In the genomic region with DNA sequence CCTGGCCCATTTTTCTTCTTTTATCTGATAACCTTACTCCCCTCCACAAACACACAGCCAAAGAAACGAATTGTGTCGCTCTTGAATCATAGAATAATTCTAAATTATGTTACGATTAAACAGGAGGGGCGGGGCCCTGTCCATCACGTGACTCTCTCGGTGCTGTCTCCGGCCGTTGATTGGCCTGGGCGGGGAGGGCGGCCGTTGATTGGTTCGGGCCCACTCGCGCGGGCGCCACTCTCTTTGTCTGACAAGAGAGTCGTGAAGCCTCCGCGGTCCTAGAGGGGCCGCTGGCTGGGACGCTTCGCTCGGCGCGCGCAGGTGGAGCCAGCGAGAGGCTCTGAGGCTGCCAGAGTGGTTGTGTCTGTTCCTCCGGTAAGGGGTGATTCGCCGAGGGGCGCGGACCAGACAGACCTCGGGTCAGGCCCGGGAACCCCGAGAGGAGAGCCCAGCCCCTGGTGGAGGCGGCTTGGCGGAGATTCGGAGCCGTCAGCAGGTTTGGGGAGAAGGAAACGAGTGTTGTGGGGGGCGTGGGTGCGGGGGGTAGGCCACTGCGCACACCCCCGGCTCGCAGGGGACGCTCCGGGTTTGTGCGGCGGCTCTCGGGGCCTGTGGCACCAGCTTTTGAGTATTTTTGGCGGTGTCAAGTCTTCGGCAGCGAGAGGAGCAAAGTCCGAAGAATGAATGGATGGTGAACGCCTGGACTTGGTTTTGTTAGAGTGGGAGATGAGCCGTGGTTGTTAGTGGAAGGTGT, we compare ENCODE assay signal across 1 cellular context.
TF ChIP-seq lines count a peak whose summit lies in the region.

A gene (plus strand): TSS at position 330 of the 754 bp plus-strand sequence. CDS start 3,567 bp downstream, outside the sequence.

TF ChIP-seq in HEK293, 187 proteins besides CTCF, POLR2A, EP300 and RAD21 (continued from another document and continues in another):
- 0 out of 2 replicates have a peak, but pooled peaks have one; percentile 65 for TF ChIP-seq REPIN1 (tag by site-specific recombination; IDR thresholded peaks at IDR 0.05; ENCODE audit: low read depth)
- TF ChIP-seq ZNF10 (tag by site-specific recombination; IDR thresholded peaks at IDR 0.05), result peak; percentile 29; the same call in 1 of the 2 replicates
- TF ChIP-seq, protein P1, sequence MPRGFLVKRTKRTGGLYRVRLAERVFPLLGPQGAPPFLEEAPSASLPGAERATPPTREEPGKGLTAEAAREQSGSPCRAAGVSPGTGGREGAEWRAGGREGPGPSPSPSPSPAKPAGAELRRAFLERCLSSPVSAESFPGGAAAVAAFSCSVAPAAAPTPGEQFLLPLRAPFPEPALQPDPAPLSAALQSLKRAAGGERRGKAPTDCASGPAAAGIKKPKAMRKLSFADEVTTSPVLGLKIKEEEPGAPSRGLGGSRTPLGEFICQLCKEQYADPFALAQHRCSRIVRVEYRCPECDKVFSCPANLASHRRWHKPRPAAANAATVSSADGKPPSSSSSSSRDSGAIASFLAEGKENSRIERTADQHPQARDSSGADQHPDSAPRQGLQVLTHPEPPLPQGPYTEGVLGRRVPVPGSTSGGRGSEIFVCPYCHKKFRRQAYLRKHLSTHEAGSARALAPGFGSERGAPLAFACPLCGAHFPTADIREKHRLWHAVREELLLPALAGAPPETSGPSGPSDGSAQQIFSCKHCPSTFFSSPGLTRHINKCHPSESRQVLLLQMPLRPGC (tag by site-specific recombination; IDR thresholded peaks at IDR 0.05), result peak; percentile 47; the same call in 1 of the 2 replicates
- TF ChIP-seq ZNF654 (tag by site-specific recombination; IDR thresholded peaks at IDR 0.05; ENCODE audit: low read depth), result no peak
- TF ChIP-seq SCRT1 (tag by site-specific recombination; IDR thresholded peaks at IDR 0.05; ENCODE audit: borderline replicate concordance), result no peak
- TF ChIP-seq, protein P2, sequence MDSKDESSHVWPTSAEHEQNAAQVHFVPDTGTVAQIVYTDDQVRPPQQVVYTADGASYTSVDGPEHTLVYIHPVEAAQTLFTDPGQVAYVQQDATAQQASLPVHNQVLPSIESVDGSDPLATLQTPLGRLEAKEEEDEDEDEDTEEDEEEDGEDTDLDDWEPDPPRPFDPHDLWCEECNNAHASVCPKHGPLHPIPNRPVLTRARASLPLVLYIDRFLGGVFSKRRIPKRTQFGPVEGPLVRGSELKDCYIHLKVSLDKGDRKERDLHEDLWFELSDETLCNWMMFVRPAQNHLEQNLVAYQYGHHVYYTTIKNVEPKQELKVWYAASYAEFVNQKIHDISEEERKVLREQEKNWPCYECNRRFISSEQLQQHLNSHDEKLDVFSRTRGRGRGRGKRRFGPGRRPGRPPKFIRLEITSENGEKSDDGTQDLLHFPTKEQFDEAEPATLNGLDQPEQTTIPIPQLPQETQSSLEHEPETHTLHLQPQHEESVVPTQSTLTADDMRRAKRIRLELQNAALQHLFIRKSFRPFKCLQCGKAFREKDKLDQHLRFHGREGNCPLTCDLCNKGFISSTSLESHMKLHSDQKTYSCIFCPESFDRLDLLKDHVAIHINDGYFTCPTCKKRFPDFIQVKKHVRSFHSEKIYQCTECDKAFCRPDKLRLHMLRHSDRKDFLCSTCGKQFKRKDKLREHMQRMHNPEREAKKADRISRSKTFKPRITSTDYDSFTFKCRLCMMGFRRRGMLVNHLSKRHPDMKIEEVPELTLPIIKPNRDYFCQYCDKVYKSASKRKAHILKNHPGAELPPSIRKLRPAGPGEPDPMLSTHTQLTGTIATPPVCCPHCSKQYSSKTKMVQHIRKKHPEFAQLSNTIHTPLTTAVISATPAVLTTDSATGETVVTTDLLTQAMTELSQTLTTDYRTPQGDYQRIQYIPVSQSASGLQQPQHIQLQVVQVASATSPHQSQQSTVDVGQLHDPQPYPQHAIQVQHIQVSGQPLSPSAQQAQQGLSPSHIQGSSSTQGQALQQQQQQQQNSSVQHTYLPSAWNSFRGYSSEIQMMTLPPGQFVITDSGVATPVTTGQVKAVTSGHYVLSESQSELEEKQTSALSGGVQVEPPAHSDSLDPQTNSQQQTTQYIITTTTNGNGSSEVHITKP (tag by site-specific recombination; IDR thresholded peaks at IDR 0.05), result peak; percentile 86
- TF ChIP-seq ZFP3 (tag by site-specific recombination; IDR thresholded peaks at IDR 0.05; ENCODE audit: low read depth), result no peak
- TF ChIP-seq, protein P3, sequence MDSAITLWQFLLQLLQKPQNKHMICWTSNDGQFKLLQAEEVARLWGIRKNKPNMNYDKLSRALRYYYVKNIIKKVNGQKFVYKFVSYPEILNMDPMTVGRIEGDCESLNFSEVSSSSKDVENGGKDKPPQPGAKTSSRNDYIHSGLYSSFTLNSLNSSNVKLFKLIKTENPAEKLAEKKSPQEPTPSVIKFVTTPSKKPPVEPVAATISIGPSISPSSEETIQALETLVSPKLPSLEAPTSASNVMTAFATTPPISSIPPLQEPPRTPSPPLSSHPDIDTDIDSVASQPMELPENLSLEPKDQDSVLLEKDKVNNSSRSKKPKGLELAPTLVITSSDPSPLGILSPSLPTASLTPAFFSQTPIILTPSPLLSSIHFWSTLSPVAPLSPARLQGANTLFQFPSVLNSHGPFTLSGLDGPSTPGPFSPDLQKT (IDR thresholded peaks at IDR 0.05; ENCODE audit: borderline replicate concordance, low read depth, low read length), result no peak
- no peak for TF ChIP-seq ZNF121 (tag by site-specific recombination; IDR thresholded peaks at IDR 0.05)
- no peak for TF ChIP-seq GLI4 (tag by site-specific recombination; IDR thresholded peaks at IDR 0.05)
- TF ChIP-seq, protein P4, sequence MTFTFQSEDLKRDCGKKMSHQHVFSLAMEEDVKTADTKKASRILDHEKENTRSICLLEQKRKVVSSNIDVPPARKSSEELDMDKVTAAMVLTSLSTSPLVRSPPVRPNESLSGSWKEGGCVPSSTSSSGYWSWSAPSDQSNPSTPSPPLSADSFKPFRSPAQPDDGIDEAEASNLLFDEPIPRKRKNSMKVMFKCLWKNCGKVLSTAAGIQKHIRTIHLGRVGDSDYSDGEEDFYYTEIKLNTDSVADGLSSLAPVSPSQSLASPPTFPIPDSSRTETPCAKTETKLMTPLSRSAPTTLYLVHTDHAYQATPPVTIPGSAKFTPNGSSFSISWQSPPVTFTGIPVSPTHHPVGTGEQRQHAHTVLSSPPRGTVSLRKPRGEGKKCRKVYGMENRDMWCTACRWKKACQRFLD (tag by site-specific recombination; IDR thresholded peaks at IDR 0.05), result no peak
- TF ChIP-seq ZNF776 (tag by site-specific recombination; IDR thresholded peaks at IDR 0.05; ENCODE audit: borderline replicate concordance), result no peak
- peak; percentile 93 for TF ChIP-seq KLF16 (tag by site-specific recombination; IDR thresholded peaks at IDR 0.05)
- TF ChIP-seq ZNF114 (tag by site-specific recombination; IDR thresholded peaks at IDR 0.05), result no peak
- TF ChIP-seq, protein P5, sequence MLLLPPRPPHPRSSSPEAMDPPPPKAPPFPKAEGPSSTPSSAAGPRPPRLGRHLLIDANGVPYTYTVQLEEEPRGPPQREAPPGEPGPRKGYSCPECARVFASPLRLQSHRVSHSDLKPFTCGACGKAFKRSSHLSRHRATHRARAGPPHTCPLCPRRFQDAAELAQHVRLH (tag by site-specific recombination; IDR thresholded peaks at IDR 0.05), result 0 out of 2 replicates have a peak, but pooled peaks have one; percentile 25
- no peak for TF ChIP-seq ZNF548 (tag by site-specific recombination; IDR thresholded peaks at IDR 0.05)
- TF ChIP-seq, protein P6, sequence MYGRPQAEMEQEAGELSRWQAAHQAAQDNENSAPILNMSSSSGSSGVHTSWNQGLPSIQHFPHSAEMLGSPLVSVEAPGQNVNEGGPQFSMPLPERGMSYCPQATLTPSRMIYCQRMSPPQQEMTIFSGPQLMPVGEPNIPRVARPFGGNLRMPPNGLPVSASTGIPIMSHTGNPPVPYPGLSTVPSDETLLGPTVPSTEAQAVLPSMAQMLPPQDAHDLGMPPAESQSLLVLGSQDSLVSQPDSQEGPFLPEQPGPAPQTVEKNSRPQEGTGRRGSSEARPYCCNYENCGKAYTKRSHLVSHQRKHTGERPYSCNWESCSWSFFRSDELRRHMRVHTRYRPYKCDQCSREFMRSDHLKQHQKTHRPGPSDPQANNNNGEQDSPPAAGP (tag by site-specific recombination; IDR thresholded peaks at IDR 0.05), result peak; percentile 60; the same call in 1 of the 2 replicates
- TF ChIP-seq ZSCAN16 (tag by site-specific recombination; IDR thresholded peaks at IDR 0.05), result 0 out of 2 replicates have a peak, but pooled peaks have one; percentile 66
- peak; percentile 68; the same call in 1 of the 2 replicates for TF ChIP-seq ZNF239 (tag by site-specific recombination; IDR thresholded peaks at IDR 0.05)
- peak; percentile 55; the same call in 1 of the 2 replicates for TF ChIP-seq YY1 (tag by site-specific recombination; IDR thresholded peaks at IDR 0.05)
- TF ChIP-seq GLIS2 (tag by site-specific recombination; IDR thresholded peaks at IDR 0.05), result peak; percentile 99
- no peak for TF ChIP-seq ZNF701 (tag by site-specific recombination; IDR thresholded peaks at IDR 0.05)
- peak; percentile 7; the same call in 1 of the 2 replicates for TF ChIP-seq WT1 (tag by site-specific recombination; IDR thresholded peaks at IDR 0.05)
- no peak for TF ChIP-seq SALL2 (tag by site-specific recombination; IDR thresholded peaks at IDR 0.05; ENCODE audit: borderline replicate concordance)
- TF ChIP-seq ZNF48 (tag by site-specific recombination; IDR thresholded peaks at IDR 0.05), result no peak
- 0 out of 2 replicates have a peak, but pooled peaks have one; percentile 59 for TF ChIP-seq KLF10 (tag by site-specific recombination; IDR thresholded peaks at IDR 0.05)
- TF ChIP-seq KLF9 (tag by site-specific recombination; IDR thresholded peaks at IDR 0.05; ENCODE audit: low read depth), result peak; percentile 96
- TF ChIP-seq ZNF146 (tag by site-specific recombination; IDR thresholded peaks at IDR 0.05), result no peak
- TF ChIP-seq HOXD13 (CRISPR knock-in tag; IDR thresholded peaks at IDR 0.05; ENCODE audit: borderline replicate concordance), result no peak
- TF ChIP-seq ZNF366 (tag by site-specific recombination; conservative IDR thresholded peaks at IDR 0.05), result peak; percentile 14; the same call in 1 of the 2 replicates
- TF ChIP-seq, protein P7, sequence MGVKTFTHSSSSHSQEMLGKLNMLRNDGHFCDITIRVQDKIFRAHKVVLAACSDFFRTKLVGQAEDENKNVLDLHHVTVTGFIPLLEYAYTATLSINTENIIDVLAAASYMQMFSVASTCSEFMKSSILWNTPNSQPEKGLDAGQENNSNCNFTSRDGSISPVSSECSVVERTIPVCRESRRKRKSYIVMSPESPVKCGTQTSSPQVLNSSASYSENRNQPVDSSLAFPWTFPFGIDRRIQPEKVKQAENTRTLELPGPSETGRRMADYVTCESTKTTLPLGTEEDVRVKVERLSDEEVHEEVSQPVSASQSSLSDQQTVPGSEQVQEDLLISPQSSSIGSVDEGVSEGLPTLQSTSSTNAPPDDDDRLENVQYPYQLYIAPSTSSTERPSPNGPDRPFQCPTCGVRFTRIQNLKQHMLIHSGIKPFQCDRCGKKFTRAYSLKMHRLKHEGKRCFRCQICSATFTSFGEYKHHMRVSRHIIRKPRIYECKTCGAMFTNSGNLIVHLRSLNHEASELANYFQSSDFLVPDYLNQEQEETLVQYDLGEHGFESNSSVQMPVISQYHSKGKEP (tag by site-specific recombination; IDR thresholded peaks at IDR 0.05), result no peak
- TF ChIP-seq BCL11A (tag by site-specific recombination; IDR thresholded peaks at IDR 0.05; ENCODE audit: low read depth), result no peak
- no peak for TF ChIP-seq ZNF16 (tag by site-specific recombination; IDR thresholded peaks at IDR 0.05; ENCODE audit: low read depth)
- TF ChIP-seq, protein P8, sequence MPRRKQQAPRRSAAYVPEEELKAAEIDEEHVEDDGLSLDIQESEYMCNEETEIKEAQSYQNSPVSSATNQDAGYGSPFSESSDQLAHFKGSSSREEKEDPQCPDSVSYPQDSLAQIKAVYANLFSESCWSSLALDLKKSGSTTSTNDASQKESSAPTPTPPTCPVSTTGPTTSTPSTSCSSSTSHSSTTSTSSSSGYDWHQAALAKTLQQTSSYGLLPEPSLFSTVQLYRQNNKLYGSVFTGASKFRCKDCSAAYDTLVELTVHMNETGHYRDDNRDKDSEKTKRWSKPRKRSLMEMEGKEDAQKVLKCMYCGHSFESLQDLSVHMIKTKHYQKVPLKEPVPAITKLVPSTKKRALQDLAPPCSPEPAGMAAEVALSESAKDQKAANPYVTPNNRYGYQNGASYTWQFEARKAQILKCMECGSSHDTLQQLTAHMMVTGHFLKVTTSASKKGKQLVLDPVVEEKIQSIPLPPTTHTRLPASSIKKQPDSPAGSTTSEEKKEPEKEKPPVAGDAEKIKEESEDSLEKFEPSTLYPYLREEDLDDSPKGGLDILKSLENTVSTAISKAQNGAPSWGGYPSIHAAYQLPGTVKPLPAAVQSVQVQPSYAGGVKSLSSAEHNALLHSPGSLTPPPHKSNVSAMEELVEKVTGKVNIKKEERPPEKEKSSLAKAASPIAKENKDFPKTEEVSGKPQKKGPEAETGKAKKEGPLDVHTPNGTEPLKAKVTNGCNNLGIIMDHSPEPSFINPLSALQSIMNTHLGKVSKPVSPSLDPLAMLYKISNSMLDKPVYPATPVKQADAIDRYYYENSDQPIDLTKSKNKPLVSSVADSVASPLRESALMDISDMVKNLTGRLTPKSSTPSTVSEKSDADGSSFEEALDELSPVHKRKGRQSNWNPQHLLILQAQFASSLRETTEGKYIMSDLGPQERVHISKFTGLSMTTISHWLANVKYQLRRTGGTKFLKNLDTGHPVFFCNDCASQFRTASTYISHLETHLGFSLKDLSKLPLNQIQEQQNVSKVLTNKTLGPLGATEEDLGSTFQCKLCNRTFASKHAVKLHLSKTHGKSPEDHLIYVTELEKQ (tag by site-specific recombination; IDR thresholded peaks at IDR 0.05; ENCODE audit: borderline replicate concordance), result 0 out of 2 replicates have a peak, but pooled peaks have one; percentile 26
- TF ChIP-seq, protein P9, sequence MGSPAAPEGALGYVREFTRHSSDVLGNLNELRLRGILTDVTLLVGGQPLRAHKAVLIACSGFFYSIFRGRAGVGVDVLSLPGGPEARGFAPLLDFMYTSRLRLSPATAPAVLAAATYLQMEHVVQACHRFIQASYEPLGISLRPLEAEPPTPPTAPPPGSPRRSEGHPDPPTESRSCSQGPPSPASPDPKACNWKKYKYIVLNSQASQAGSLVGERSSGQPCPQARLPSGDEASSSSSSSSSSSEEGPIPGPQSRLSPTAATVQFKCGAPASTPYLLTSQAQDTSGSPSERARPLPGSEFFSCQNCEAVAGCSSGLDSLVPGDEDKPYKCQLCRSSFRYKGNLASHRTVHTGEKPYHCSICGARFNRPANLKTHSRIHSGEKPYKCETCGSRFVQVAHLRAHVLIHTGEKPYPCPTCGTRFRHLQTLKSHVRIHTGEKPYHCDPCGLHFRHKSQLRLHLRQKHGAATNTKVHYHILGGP (tag by site-specific recombination; IDR thresholded peaks at IDR 0.05), result no peak
- TF ChIP-seq, protein P10, sequence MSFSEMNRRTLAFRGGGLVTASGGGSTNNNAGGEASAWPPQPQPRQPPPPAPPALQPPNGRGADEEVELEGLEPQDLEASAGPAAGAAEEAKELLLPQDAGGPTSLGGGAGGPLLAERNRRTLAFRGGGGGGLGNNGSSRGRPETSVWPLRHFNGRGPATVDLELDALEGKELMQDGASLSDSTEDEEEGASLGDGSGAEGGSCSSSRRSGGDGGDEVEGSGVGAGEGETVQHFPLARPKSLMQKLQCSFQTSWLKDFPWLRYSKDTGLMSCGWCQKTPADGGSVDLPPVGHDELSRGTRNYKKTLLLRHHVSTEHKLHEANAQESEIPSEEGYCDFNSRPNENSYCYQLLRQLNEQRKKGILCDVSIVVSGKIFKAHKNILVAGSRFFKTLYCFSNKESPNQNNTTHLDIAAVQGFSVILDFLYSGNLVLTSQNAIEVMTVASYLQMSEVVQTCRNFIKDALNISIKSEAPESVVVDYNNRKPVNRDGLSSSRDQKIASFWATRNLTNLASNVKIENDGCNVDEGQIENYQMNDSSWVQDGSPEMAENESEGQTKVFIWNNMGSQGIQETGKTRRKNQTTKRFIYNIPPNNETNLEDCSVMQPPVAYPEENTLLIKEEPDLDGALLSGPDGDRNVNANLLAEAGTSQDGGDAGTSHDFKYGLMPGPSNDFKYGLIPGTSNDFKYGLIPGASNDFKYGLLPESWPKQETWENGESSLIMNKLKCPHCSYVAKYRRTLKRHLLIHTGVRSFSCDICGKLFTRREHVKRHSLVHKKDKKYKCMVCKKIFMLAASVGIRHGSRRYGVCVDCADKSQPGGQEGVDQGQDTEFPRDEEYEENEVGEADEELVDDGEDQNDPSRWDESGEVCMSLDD (tag by site-specific recombination; IDR thresholded peaks at IDR 0.05), result peak; percentile 93
